12 cellular contexts compared by ENCODE assay signal in genomic region chr7:92830047-92830446, GRCh38. TPM values are rescaled to one million over a fixed set of nuclear protein-coding genes. Genes with fewer than 3 reads are reported as not detected.
DNase-seq lines count a peak whose midpoint lies in the region; ATAC-seq and TF ChIP-seq lines count a peak whose summit lies in the region.
"Had no signal": no experiment of that assay in that cellular context is flagged by ENCODE, and none has a peak within 500 bp of the region (broad histone marks: within the 10 kb centered on the region; RNA-seq: fewer than 3 reads in every experiment).

No MANE protein-coding gene starts in this region.

- TF ChIP-seq CTCF in BE2C (IDR thresholded peaks at IDR 0.05; ENCODE audit: low read depth, low read length), result no peak
- no peak for TF ChIP-seq CTCF in GM12865 (IDR thresholded peaks at IDR 0.05; ENCODE audit: insufficient read depth, low read depth, low read length, missing control alignments)

- H3K36me3 ChIP-seq in BE2C (peaks cover 38% of the 10 kb centered on the region), muscle layer of duodenum (ENCODE audit: control insufficient read depth in 1 of 2, insufficient read depth in 2 of 2, low read length in 2 of 2) (no peaks in the 10 kb centered on the region)
- H3K36me3 ChIP-seq: vagina had no signal

- CTCF ChIA-PET in activated CD4-positive, alpha-beta memory T cell treated with anti-CD3 and anti-CD28 coated beads for 36 hours (lab: Charles Lee), result interaction anchor here (0.5 to 0.6 kb wide), 3 partner anchors 12 to 138 kb away, joined by 3 to 4 read pairs (median 3); no protein-coding TSS in a partner anchor

- intact Hi-C loops in activated CD4-positive, alpha-beta memory T cell treated with anti-CD3 and anti-CD28 coated beads for 36 hours (cut with micrococcal nuclease), result no loop called here

- peak overlapping the region; percentile 42 for H3K27ac ChIP-seq in muscle layer of duodenum (ENCODE audit: low read length)
- H3K27ac ChIP-seq: vagina had no signal

- H3K4me3 ChIP-seq in BE2C (ENCODE audit: low read depth, low read length), result peak overlapping the region; percentile 98
- peak overlapping the region; percentile 94; the same call in 1 of the 2 replicates for H3K4me3 ChIP-seq in GM12865 (ENCODE audit: low read depth, low read length)
- no peak overlapping the region for H3K4me3 ChIP-seq in muscle layer of duodenum (ENCODE audit: low read depth in 1 of 2, low read length in 2 of 2)

- peak overlapping the region; percentile 97 for H3K4me3 Mint-ChIP-seq in activated CD4-positive, alpha-beta memory T cell treated with anti-CD3 and anti-CD28 coated beads for 36 hours

- H3K9me3 ChIP-seq in BE2C (no peaks in the 10 kb centered on the region), muscle layer of duodenum (ENCODE audit: control insufficient read depth in 1 of 2, low read length in 2 of 2) (no peaks in the 10 kb centered on the region)
- H3K9me3 ChIP-seq: vagina had no signal

- H3K27ac Mint-ChIP-seq in activated CD4-positive, alpha-beta memory T cell treated with anti-CD3 and anti-CD28 coated beads for 36 hours, result peak overlapping the region; percentile 98

- no peak for ATAC-seq in HG03025 (IDR thresholded peaks at IDR 0.05; ENCODE audit: low FRiP score, unreplicated experiment)

- no peak for DNase-seq in BE2C
- no peak for DNase-seq in GM12865 (ENCODE audit: low read depth)
- DNase-seq in activated CD4-positive, alpha-beta memory T cell treated with anti-CD3 and anti-CD28 coated beads for 36 hours, result no peak
- no peak for DNase-seq in kidney tubule cell (ENCODE audit: low spot score)
- no peak for DNase-seq in activated gamma-delta T cell treated with Interleukin-2 at 50 U/mL for 16 hours
- no peak for DNase-seq in SKM-1 treated with dmso at 0.1 percent for 144 hours (lab: John Stamatoyannopoulos, UW; ENCODE audit: unreplicated experiment)
- DNase-seq: activated CD8-positive, alpha-beta memory T cell treated with anti-CD3 and anti-CD28 coated beads for 24 hours; SW 1271 had no signal

- no peaks in the 10 kb centered on the region for H3K27me3 ChIP-seq in BE2C
- no peaks in the 10 kb centered on the region for H3K27me3 ChIP-seq in muscle layer of duodenum (ENCODE audit: low read depth, low read length)
- H3K27me3 ChIP-seq: vagina had no signal

- no peaks in the 10 kb centered on the region for H3K9me3 Mint-ChIP-seq in activated CD4-positive, alpha-beta memory T cell treated with anti-CD3 and anti-CD28 coated beads for 36 hours
- H3K9me3 Mint-ChIP-seq: central memory CD8-positive, alpha-beta T cell had no signal

- peaks cover 63% of the 10 kb centered on the region for H3K4me1 Mint-ChIP-seq in activated CD4-positive, alpha-beta memory T cell treated with anti-CD3 and anti-CD28 coated beads for 36 hours (ENCODE audit: low read depth)

- POLR2A ChIA-PET in activated CD4-positive, alpha-beta memory T cell treated with anti-CD3 and anti-CD28 coated beads for 36 hours (lab: Charles Lee), result interaction anchor here (0.7 to 1.7 kb wide), 5 partner anchors 10 to 240 kb away, joined by 3 to 6 read pairs (median 3); partner anchors contain the start of gene FAM133B

- peaks cover 17% of the 10 kb centered on the region for H3K4me1 ChIP-seq in BE2C
- peaks cover 8 to 18% of the 10 kb centered on the region in 2 donors for H3K4me1 ChIP-seq in muscle layer of duodenum (ENCODE audit: control insufficient read depth in 1 of 2, insufficient read depth in 2 of 2, low read length in 2 of 2)

- H3K36me3 Mint-ChIP-seq in activated CD4-positive, alpha-beta memory T cell treated with anti-CD3 and anti-CD28 coated beads for 36 hours, result peaks cover 59% of the 10 kb centered on the region

- H3K27me3 Mint-ChIP-seq in activated CD4-positive, alpha-beta memory T cell treated with anti-CD3 and anti-CD28 coated beads for 36 hours, result no peaks in the 10 kb centered on the region
- H3K27me3 Mint-ChIP-seq: central memory CD8-positive, alpha-beta T cell had no signal

RNA-seq across cellular contexts. Expression of gene CDK6, which starts 6.3 kb away (rescaled TPM):
- polyA plus RNA-seq in BE2C (2012; ENCODE audit: insufficient read depth, insufficient read length, low read depth), result 17.2 TPM
- total RNA-seq in activated CD4-positive, alpha-beta memory T cell treated with anti-CD3 and anti-CD28 coated beads for 36 hours, result 100 to 1,000 TPM; 131 to 132 TPM

Comparison
In these comparisons a context has a peak if more than half of its experiments do, and no peak if none do; other contexts are left out.
1. H3K4me3 ChIP-seq: peak in BE2C (single experiment) and GM12865 (single experiment); none in muscle layer of duodenum (0 of 2).